Comparison of ENCODE assay signal across 19 cellular contexts in genomic region chr6:66992660-66993059, GRCh38.
"Had no signal": no experiment of that assay in that cellular context is flagged by ENCODE, and none has a peak within 500 bp of the region (broad histone marks: within the 10 kb centered on the region; RNA-seq: fewer than 3 reads in every experiment).

No MANE protein-coding gene starts in this region.

- H3K9ac ChIP-seq: neural progenitor cell had no signal

- H3K36me3 Mint-ChIP-seq: immature natural killer cell, memory B cell, mesothelial cell of epicardium had no signal

- H3K36me3 ChIP-seq: left lung, lower lobe of right lung, neural progenitor cell, ovary, right atrium auricular region had no signal

- H3K4me1 Mint-ChIP-seq: immature natural killer cell, memory B cell, mesothelial cell of epicardium, neural progenitor cell had no signal

- H3K27me3 ChIP-seq: foreskin keratinocyte, left lung, neural progenitor cell, ovary, right atrium auricular region had no signal

- H3K27ac ChIP-seq: foreskin keratinocyte, left lung, lower lobe of right lung, neural progenitor cell, ovary, right atrium auricular region had no signal

- H2AFZ ChIP-seq: neural progenitor cell had no signal

- H3K27ac Mint-ChIP-seq: immature natural killer cell; memory B cell; mesothelial cell of epicardium; natural killer cell treated with Interleukin-12 subunit alpha and Interleukin-12 subunit beta and Interleukin-15 and Interleukin-18, amount 100 ng/mL, for 72 hours; neural progenitor cell had no signal

- H3K4me3 ChIP-seq: left lung, lower lobe of right lung, neural progenitor cell, ovary, right atrium auricular region had no signal

- ATAC-seq: foreskin keratinocyte; left lung; lower lobe of right lung; natural killer cell treated with Interleukin-12 subunit alpha and Interleukin-12 subunit beta and Interleukin-15 and Interleukin-18, amount 100 ng/mL, for 72 hours had no signal

- H3K9me3 ChIP-seq: lower lobe of right lung, ovary had no signal

- H3K4me3 Mint-ChIP-seq: memory B cell; mesothelial cell of epicardium; natural killer cell treated with Interleukin-12 subunit alpha and Interleukin-12 subunit beta and Interleukin-15 and Interleukin-18, amount 100 ng/mL, for 72 hours; neural progenitor cell had no signal

- FAIRE-seq: endothelial cell of umbilical vein, keratinocyte, small intestine had no signal

- H3K4me2 ChIP-seq: neural progenitor cell had no signal

- DNase-seq: dermis blood vessel endothelial cell; erythroblast; foreskin keratinocyte; immature natural killer cell; left lung; lower lobe of right lung; nucleus accumbens; ovary; small intestine; stimulated activated CD4-positive, alpha-beta T cell treated with anti-CD3 and anti-CD28 coated beads, Interleukin-12 subunit alpha, Interleukin-12 subunit beta, amount 100 ng/mL, for 4 hours; stimulated activated naive CD4-positive, alpha-beta T cell treated with Interleukin-2 at 50 U/mL for 16 hours; trophoblast cell had no signal

- H3K4me1 ChIP-seq: foreskin keratinocyte, left lung, lower lobe of right lung, neural progenitor cell, right atrium auricular region had no signal
